ENCODE assay signal across 11 cellular contexts in the genomic region with DNA sequence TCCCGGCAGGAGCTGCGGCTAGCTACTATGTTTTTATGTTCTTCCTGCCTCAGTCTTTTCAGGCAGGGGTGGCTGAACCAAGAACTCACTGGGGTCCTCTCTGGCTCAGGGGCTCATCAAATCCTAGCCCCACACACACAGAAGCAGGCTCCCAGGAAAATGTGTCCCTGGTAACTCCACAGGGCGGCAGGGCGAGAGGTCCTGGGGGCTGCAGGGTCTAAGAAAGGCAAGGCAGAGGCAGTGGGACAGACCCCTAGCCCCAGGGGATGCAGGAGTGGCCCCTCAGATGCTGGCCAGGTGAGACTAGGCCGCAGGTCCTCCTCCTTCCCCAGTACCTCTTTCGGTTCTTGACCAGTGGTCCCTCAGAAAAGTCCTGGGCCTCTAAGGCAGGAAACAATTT. TPM values are rescaled to one million over a fixed set of nuclear protein-coding genes. Genes with fewer than 3 reads are reported as not detected.
DNase-seq lines count a peak whose midpoint lies in the region; ATAC-seq and TF ChIP-seq lines count a peak whose summit lies in the region.
"Had no signal": no experiment of that assay in that cellular context is flagged by ENCODE, and none has a peak within 500 bp of the region (broad histone marks: within the 10 kb centered on the region; RNA-seq: fewer than 3 reads in every experiment).

No MANE protein-coding gene starts in this region.

- peak overlapping the region; percentile 90 for H3K27ac Mint-ChIP-seq in activated naive CD8-positive, alpha-beta T cell treated with anti-CD3 and anti-CD28 coated beads, Interleukin-2, amount 10 ng/mL, durations not matched to agents 7 days and 5 days
- H3K27ac Mint-ChIP-seq in activated naive CD8-positive, alpha-beta T cell treated with anti-CD3 and anti-CD28 coated beads for 36 hours: no peak overlapping the region
- peak overlapping the region; percentile 85 for H3K27ac Mint-ChIP-seq in activated T-helper 1 cell treated with anti-CD3 and anti-CD28 coated beads, Interleukin-12 subunit alpha, Interleukin-12 subunit beta, Interleukin-2, Interleukin-4 antibody, amounts not matched to agents 30 ng/mL and 10 ng/mL and 1 ng/mL, durations not matched to agents 14 hours and 24 hours and 36 hours

- no peak overlapping the region for H3K4me3 ChIP-seq in lung
- no peak overlapping the region for H3K4me3 ChIP-seq in transverse colon

- H3K27ac ChIP-seq in lung (ENCODE audit: low read depth in 1 of 2, low read length in 1 of 2) (peak overlapping the region; percentile 82 to 83), transverse colon (peak overlapping the region; percentile 68 to 83 (median 70))
- H3K27ac ChIP-seq: parathyroid adenoma had no signal

- in situ Hi-C loops in transverse colon (cut with MboI; ENCODE audit: low pct_ligation_motif_present in 1 of 4, low pct_unique_long_range_greater_than_20kb in 1 of 4, low sequenced_read_pairs in 3 of 4): loop anchor here in 1 of 4 donors (10.0 kb wide), 1 partner anchor 68 kb away; no protein-coding TSS in a partner anchor

- peaks cover 37% of the 10 kb centered on the region for H3K36me3 Mint-ChIP-seq in activated naive CD8-positive, alpha-beta T cell treated with anti-CD3 and anti-CD28 coated beads, Interleukin-2, amount 10 ng/mL, durations not matched to agents 7 days and 5 days
- peaks cover 48% of the 10 kb centered on the region for H3K36me3 Mint-ChIP-seq in activated naive CD8-positive, alpha-beta T cell treated with anti-CD3 and anti-CD28 coated beads for 36 hours
- peaks cover 48% of the 10 kb centered on the region for H3K36me3 Mint-ChIP-seq in activated T-helper 1 cell treated with anti-CD3 and anti-CD28 coated beads, Interleukin-12 subunit alpha, Interleukin-12 subunit beta, Interleukin-2, Interleukin-4 antibody, amounts not matched to agents 30 ng/mL and 10 ng/mL and 1 ng/mL, durations not matched to agents 14 hours and 24 hours and 36 hours (ENCODE audit: low read depth)

- no peak for TF ChIP-seq POLR2A in transverse colon (IDR thresholded peaks at IDR 0.05)

- intact Hi-C loops in activated T-helper 1 cell treated with anti-CD3 and anti-CD28 coated beads, Interleukin-12 subunit alpha, Interleukin-12 subunit beta, Interleukin-2, Interleukin-4 antibody, amounts not matched to agents 30 ng/mL and 10 ng/mL and 1 ng/mL, durations not matched to agents 14 hours and 24 hours and 36 hours (cut with micrococcal nuclease): loop anchor here (5.0 to 10.0 kb wide), 2 partner anchors 36 to 398 kb away; no protein-coding TSS in a partner anchor
- intact Hi-C loops in transverse colon (cut with DNase I; ENCODE audit: low total_unique reads): no loop called here

- H3K4me3 Mint-ChIP-seq in activated naive CD8-positive, alpha-beta T cell treated with anti-CD3 and anti-CD28 coated beads, Interleukin-2, amount 10 ng/mL, durations not matched to agents 7 days and 5 days: peak overlapping the region; percentile 32
- no peak overlapping the region for H3K4me3 Mint-ChIP-seq in activated naive CD8-positive, alpha-beta T cell treated with anti-CD3 and anti-CD28 coated beads for 36 hours
- H3K4me3 Mint-ChIP-seq in activated T-helper 1 cell treated with anti-CD3 and anti-CD28 coated beads, Interleukin-12 subunit alpha, Interleukin-12 subunit beta, Interleukin-2, Interleukin-4 antibody, amounts not matched to agents 30 ng/mL and 10 ng/mL and 1 ng/mL, durations not matched to agents 14 hours and 24 hours and 36 hours: no peak overlapping the region

- H3K4me1 ChIP-seq in lung (ENCODE audit: control insufficient read depth in 2 of 2, insufficient read depth in 2 of 2, low read length in 2 of 2): peaks cover 13 to 36% of the 10 kb centered on the region in 2 donors
- peaks cover 38 to 56% (median 48%) of the 10 kb centered on the region in 4 donors for H3K4me1 ChIP-seq in transverse colon

- no peaks in the 10 kb centered on the region for H3K27me3 Mint-ChIP-seq in activated naive CD8-positive, alpha-beta T cell treated with anti-CD3 and anti-CD28 coated beads, Interleukin-2, amount 10 ng/mL, durations not matched to agents 7 days and 5 days
- no peaks in the 10 kb centered on the region for H3K27me3 Mint-ChIP-seq in activated naive CD8-positive, alpha-beta T cell treated with anti-CD3 and anti-CD28 coated beads for 36 hours
- H3K27me3 Mint-ChIP-seq in activated T-helper 1 cell treated with anti-CD3 and anti-CD28 coated beads, Interleukin-12 subunit alpha, Interleukin-12 subunit beta, Interleukin-2, Interleukin-4 antibody, amounts not matched to agents 30 ng/mL and 10 ng/mL and 1 ng/mL, durations not matched to agents 14 hours and 24 hours and 36 hours (ENCODE audit: insufficient read depth): no peaks in the 10 kb centered on the region

- H3K9me3 ChIP-seq in lung (ENCODE audit: control insufficient read depth in 2 of 2, insufficient read depth in 1 of 2, low read length in 1 of 2): no peaks in the 10 kb centered on the region
- H3K9me3 ChIP-seq in transverse colon: no peaks in the 10 kb centered on the region

- POLR2A ChIA-PET in activated naive CD8-positive, alpha-beta T cell treated with anti-CD3 and anti-CD28 coated beads, Interleukin-2, amount 10 ng/mL, durations not matched to agents 7 days and 5 days (lab: Charles Lee): interaction anchor here (0.6 to 3.1 kb wide), 5 partner anchors 20 to 454 kb away, joined by 3 to 13 read pairs (median 3); partner anchors contain the start of genes NBEAL2 and PTPN23
- POLR2A ChIA-PET in GM10248 (lab: Yijun Ruan, JAX): no interaction called here

- no peak for DNase-seq in activated naive CD8-positive, alpha-beta T cell treated with anti-CD3 and anti-CD28 coated beads, Interleukin-2, amount 10 ng/mL, durations not matched to agents 7 days and 5 days
- no peak for DNase-seq in activated naive CD8-positive, alpha-beta T cell treated with anti-CD3 and anti-CD28 coated beads for 36 hours
- DNase-seq in activated T-helper 1 cell treated with anti-CD3 and anti-CD28 coated beads, Interleukin-12 subunit alpha, Interleukin-12 subunit beta, Interleukin-2, Interleukin-4 antibody, amounts not matched to agents 30 ng/mL and 10 ng/mL and 1 ng/mL, durations not matched to agents 14 hours and 24 hours and 36 hours (ENCODE audit: low spot score): no peak
- no peak for DNase-seq in lung (ENCODE audit: low spot score)
- no peak for DNase-seq in transverse colon
- DNase-seq in HuH-7.5 (ENCODE audit: low spot score): no peak
- no peak for DNase-seq in GM10248 (ENCODE audit: extremely low spot score)
- DNase-seq: AML-193, H7 had no signal

- peaks cover 52% of the 10 kb centered on the region for H3K4me1 Mint-ChIP-seq in activated naive CD8-positive, alpha-beta T cell treated with anti-CD3 and anti-CD28 coated beads, Interleukin-2, amount 10 ng/mL, durations not matched to agents 7 days and 5 days
- peaks cover 39% of the 10 kb centered on the region for H3K4me1 Mint-ChIP-seq in activated naive CD8-positive, alpha-beta T cell treated with anti-CD3 and anti-CD28 coated beads for 36 hours
- H3K4me1 Mint-ChIP-seq in activated T-helper 1 cell treated with anti-CD3 and anti-CD28 coated beads, Interleukin-12 subunit alpha, Interleukin-12 subunit beta, Interleukin-2, Interleukin-4 antibody, amounts not matched to agents 30 ng/mL and 10 ng/mL and 1 ng/mL, durations not matched to agents 14 hours and 24 hours and 36 hours (ENCODE audit: low read depth): peaks cover 55% of the 10 kb centered on the region

- TF ChIP-seq CTCF in lung (IDR thresholded peaks at IDR 0.05; ENCODE audit: control extremely low read depth, extremely low read depth) (no peak), transverse colon (IDR thresholded peaks at IDR 0.05) (no peak), GM10248 (IDR thresholded peaks at IDR 0.05; ENCODE audit: control extremely low read depth, extremely low read depth, low read depth, missing control alignments) (no peak)

- H3K36me3 ChIP-seq in lung (ENCODE audit: control insufficient read depth in 2 of 2, insufficient read depth in 2 of 2, low read length in 2 of 2) (peaks cover 4 to 37% of the 10 kb centered on the region in 2 donors), transverse colon (peaks cover 0 to 24% (median 10%) of the 10 kb centered on the region in 4 donors)

- peaks cover 5% of the 10 kb centered on the region for H3K9me3 Mint-ChIP-seq in activated naive CD8-positive, alpha-beta T cell treated with anti-CD3 and anti-CD28 coated beads, Interleukin-2, amount 10 ng/mL, durations not matched to agents 7 days and 5 days
- peaks cover 9% of the 10 kb centered on the region for H3K9me3 Mint-ChIP-seq in activated naive CD8-positive, alpha-beta T cell treated with anti-CD3 and anti-CD28 coated beads for 36 hours
- peaks cover 7% of the 10 kb centered on the region for H3K9me3 Mint-ChIP-seq in activated T-helper 1 cell treated with anti-CD3 and anti-CD28 coated beads, Interleukin-12 subunit alpha, Interleukin-12 subunit beta, Interleukin-2, Interleukin-4 antibody, amounts not matched to agents 30 ng/mL and 10 ng/mL and 1 ng/mL, durations not matched to agents 14 hours and 24 hours and 36 hours

- 60 to 80% methylated on average over 6 of the region's 6 CpGs for WGBS in lung, 2 donors
- 80% methylated on average over 6 of the region's 6 CpGs; no CpG with 5 or more reads in 1 of the 2 donors for WGBS in transverse colon (ENCODE audit: low coverage in 1 of 2), 2 donors

- H3K27me3 ChIP-seq in lung (ENCODE audit: control insufficient read depth, insufficient read depth) (no peaks in the 10 kb centered on the region), transverse colon (no peaks in the 10 kb centered on the region)

- ATAC-seq in activated naive CD8-positive, alpha-beta T cell treated with anti-CD3 and anti-CD28 coated beads, Interleukin-2, amount 10 ng/mL, durations not matched to agents 7 days and 5 days (ENCODE audit: low read depth): no peak
- ATAC-seq in lung (ENCODE audit: insufficient read depth, low FRiP score) (no peak), GM19467 (IDR thresholded peaks at IDR 0.05; ENCODE audit: unreplicated experiment) (no peak)

- CTCF ChIA-PET in GM10248 (lab: Yijun Ruan, JAX): interaction anchor here (0.8 to 3.1 kb wide), 8 partner anchors 10 to 60 kb away, joined by 3 to 17 read pairs (median 4); no protein-coding TSS in a partner anchor

- no peak for TF ChIP-seq EP300 in transverse colon (IDR thresholded peaks at IDR 0.05; ENCODE audit: low read depth)

RNA-seq across cellular contexts. Expression of gene PTH1R, which starts 48.9 kb away (rescaled TPM):
- not detected for total RNA-seq in activated naive CD8-positive, alpha-beta T cell treated with anti-CD3 and anti-CD28 coated beads, Interleukin-2, amount 10 ng/mL, durations not matched to agents 7 days and 5 days
- not detected for total RNA-seq in activated naive CD8-positive, alpha-beta T cell treated with anti-CD3 and anti-CD28 coated beads for 36 hours
- total RNA-seq in activated T-helper 1 cell treated with anti-CD3 and anti-CD28 coated beads, Interleukin-12 subunit alpha, Interleukin-12 subunit beta, Interleukin-2, Interleukin-4 antibody, amounts not matched to agents 30 ng/mL and 10 ng/mL and 1 ng/mL, durations not matched to agents 14 hours and 24 hours and 36 hours: not detected in 2 replicates
- total RNA-seq in lung (10 to 100 TPM; 14.7 to 25.1 TPM), transverse colon (1 to 10 TPM in 2 of 4 donors, under 1 TPM in 1, not detected in 1; 0.60 to 2.5 (median 1.4) TPM)
- 10 to 100 TPM; 11.2 to 29.7 TPM for polyA plus RNA-seq in lung

RNA-seq across cellular contexts. Expression of gene CCDC12, which starts 50.1 kb away (rescaled TPM):
- 10 to 100 TPM; 58.6 to 60.0 TPM for total RNA-seq in activated naive CD8-positive, alpha-beta T cell treated with anti-CD3 and anti-CD28 coated beads, Interleukin-2, amount 10 ng/mL, durations not matched to agents 7 days and 5 days
- 10 to 100 TPM; 48.8 to 55.4 TPM for total RNA-seq in activated naive CD8-positive, alpha-beta T cell treated with anti-CD3 and anti-CD28 coated beads for 36 hours
- total RNA-seq in activated T-helper 1 cell treated with anti-CD3 and anti-CD28 coated beads, Interleukin-12 subunit alpha, Interleukin-12 subunit beta, Interleukin-2, Interleukin-4 antibody, amounts not matched to agents 30 ng/mL and 10 ng/mL and 1 ng/mL, durations not matched to agents 14 hours and 24 hours and 36 hours: 68.7 and 69.1 TPM in 2 replicates
- total RNA-seq in lung (10 to 100 TPM; 34.2 to 64.9 TPM), transverse colon (10 to 100 TPM; 50.1 to 72.9 (median 53.0) TPM)
- polyA plus RNA-seq in lung: 100 to 1,000 TPM in 1 of 2 donors, 10 to 100 TPM in 1; 75.2 to 129 TPM

RNA-seq across cellular contexts. Expression of gene NBEAL2, which starts 53.0 kb away (rescaled TPM):
- total RNA-seq in activated naive CD8-positive, alpha-beta T cell treated with anti-CD3 and anti-CD28 coated beads, Interleukin-2, amount 10 ng/mL, durations not matched to agents 7 days and 5 days: 100 to 1,000 TPM; 165 to 178 TPM
- 10 to 100 TPM; 63.1 to 67.4 TPM for total RNA-seq in activated naive CD8-positive, alpha-beta T cell treated with anti-CD3 and anti-CD28 coated beads for 36 hours
- 118 and 119 TPM in 2 replicates for total RNA-seq in activated T-helper 1 cell treated with anti-CD3 and anti-CD28 coated beads, Interleukin-12 subunit alpha, Interleukin-12 subunit beta, Interleukin-2, Interleukin-4 antibody, amounts not matched to agents 30 ng/mL and 10 ng/mL and 1 ng/mL, durations not matched to agents 14 hours and 24 hours and 36 hours
- total RNA-seq in lung (100 to 1,000 TPM in 1 of 2 donors, 10 to 100 TPM in 1; 64.4 to 167 TPM), transverse colon (100 to 1,000 TPM in 2 of 4 donors, 10 to 100 TPM in 2; 81.1 to 163 (median 122) TPM)
- 100 to 1,000 TPM; 105 to 191 TPM for polyA plus RNA-seq in lung

Comparison
In these comparisons a context has a peak if more than half of its experiments do, and no peak if none do; other contexts are left out.
1. RNA of gene PTH1R, which starts 48.9 kb away (total RNA-seq): 14.7 to 25.1 TPM in lung; 0.60 to 2.5 TPM in transverse colon, not detected in activated naive CD8-positive, alpha-beta T cell treated with anti-CD3 and anti-CD28 coated beads, Interleukin-2, amount 10 ng/mL, durations not matched to agents 7 days and 5 days, not detected in activated naive CD8-positive, alpha-beta T cell treated with anti-CD3 and anti-CD28 coated beads for 36 hours and not detected in activated T-helper 1 cell treated with anti-CD3 and anti-CD28 coated beads, Interleukin-12 subunit alpha, Interleukin-12 subunit beta, Interleukin-2, Interleukin-4 antibody, amounts not matched to agents 30 ng/mL and 10 ng/mL and 1 ng/mL, durations not matched to agents 14 hours and 24 hours and 36 hours; every median in the first group is over 4 times any median in the second.